Comparison of ENCODE assay signal across 27 cellular contexts in genomic region chr13:49774376-49775005, GRCh38.
"Had no signal": no experiment of that assay in that cellular context is flagged by ENCODE, and none has a peak within 500 bp of the region (broad histone marks: within the 10 kb centered on the region; RNA-seq: fewer than 3 reads in every experiment).

No MANE protein-coding gene starts in this region.

- H2AFZ ChIP-seq: neural progenitor cell, parathyroid adenoma had no signal

- H3K4me2 ChIP-seq: neural progenitor cell had no signal

- H3K9me3 Mint-ChIP-seq: naive thymus-derived CD4-positive, alpha-beta T cell; natural killer cell; stimulated activated naive CD8-positive, alpha-beta T cell treated with anti-CD3 and anti-CD28 coated beads, Interleukin-15, Interleukin-2, amounts not matched to agents 100 ng/mL and 50 ng/mL, for 24 hours; type B pancreatic cell had no signal

- ATAC-seq: naive thymus-derived CD4-positive, alpha-beta T cell; natural killer cell; psoas muscle; right lobe of liver; stimulated activated memory B cell treated with anti-CD40 and anti-IgM and Interleukin-4, amounts not matched to agents 10 μg/mL and 1 μg/mL and 100 μg/mL, for 72 hours had no signal

- H3K27me3 Mint-ChIP-seq: naive thymus-derived CD4-positive, alpha-beta T cell; progenitor cell of endocrine pancreas; stimulated activated memory B cell treated with anti-CD40 and anti-IgM and Interleukin-4, amounts not matched to agents 10 μg/mL and 1 μg/mL and 100 μg/mL, for 72 hours; stimulated activated naive CD8-positive, alpha-beta T cell treated with anti-CD3 and anti-CD28 coated beads, Interleukin-15, Interleukin-2, amounts not matched to agents 100 ng/mL and 50 ng/mL, for 24 hours; type B pancreatic cell had no signal

- H3K27ac Mint-ChIP-seq: naive thymus-derived CD4-positive, alpha-beta T cell; nephron; neural progenitor cell; progenitor cell of endocrine pancreas; stimulated activated memory B cell treated with anti-CD40 and anti-IgM and Interleukin-4, amounts not matched to agents 10 μg/mL and 1 μg/mL and 100 μg/mL, for 72 hours; stimulated activated naive CD8-positive, alpha-beta T cell treated with anti-CD3 and anti-CD28 coated beads, Interleukin-15, Interleukin-2, amounts not matched to agents 100 ng/mL and 50 ng/mL, for 24 hours; type B pancreatic cell had no signal

- H3K27me3 ChIP-seq: neural progenitor cell, ovary, right lobe of liver, sigmoid colon, stomach, thyroid gland, tibial nerve, upper lobe of right lung, uterus had no signal

- DNase-seq: naive thymus-derived CD4-positive, alpha-beta T cell; natural killer cell; occipital lobe; ovary; posterior cingulate gyrus; psoas muscle; right lobe of liver; sigmoid colon; small intestine; stimulated activated CD4-positive, alpha-beta T cell treated with anti-CD3 and anti-CD28 coated beads, Interleukin-15, amount 100 ng/mL, for 24 hours; stimulated activated CD4-positive, alpha-beta T cell treated with anti-CD3 and anti-CD28 coated beads, Interleukin-2, amount 100 ng/mL, for 24 hours; stimulated activated CD4-positive, alpha-beta T cell treated with anti-CD3 and anti-CD28 coated beads, Interleukin-2, amount 100 ng/mL, for 48 hours; stimulated activated CD4-positive, alpha-beta T cell treated with anti-CD3 and anti-CD28 coated beads, Interleukin-4, amount 100 ng/mL, for 24 hours; stimulated activated naive CD4-positive, alpha-beta T cell treated with Interleukin-2 at 50 U/mL for 16 hours; stomach; thyroid gland; upper lobe of right lung; uterus had no signal

- H3K4me1 ChIP-seq: neural progenitor cell, parathyroid adenoma, thyroid gland had no signal

- H3K9ac ChIP-seq: neural progenitor cell, parathyroid adenoma had no signal

- H3K27ac ChIP-seq: neural progenitor cell, ovary, parathyroid adenoma, psoas muscle, right lobe of liver, sigmoid colon, stomach, thoracic aorta, thyroid gland, tibial nerve, upper lobe of right lung, uterus had no signal

- H3K9me3 ChIP-seq: ovary, psoas muscle, right lobe of liver, sigmoid colon, stomach, thoracic aorta, thyroid gland, tibial nerve, upper lobe of right lung, uterus had no signal

- H3K36me3 ChIP-seq: neural progenitor cell, ovary, right lobe of liver, sigmoid colon, stomach, thoracic aorta, thyroid gland, tibial nerve, upper lobe of right lung, uterus had no signal

- H3K4me1 Mint-ChIP-seq: nephron, neural progenitor cell had no signal

- H3K4me3 ChIP-seq: neural progenitor cell, ovary, psoas muscle, right lobe of liver, sigmoid colon, stomach, thoracic aorta, thyroid gland, tibial nerve, upper lobe of right lung, uterus had no signal

- H3K4me3 Mint-ChIP-seq: naive thymus-derived CD4-positive, alpha-beta T cell; natural killer cell; nephron; neural progenitor cell; stimulated activated memory B cell treated with anti-CD40 and anti-IgM and Interleukin-4, amounts not matched to agents 10 μg/mL and 1 μg/mL and 100 μg/mL, for 72 hours; stimulated activated naive CD8-positive, alpha-beta T cell treated with anti-CD3 and anti-CD28 coated beads, Interleukin-15, Interleukin-2, amounts not matched to agents 100 ng/mL and 50 ng/mL, for 24 hours; type B pancreatic cell had no signal

- H3K36me3 Mint-ChIP-seq: natural killer cell had no signal
